In genomic region chr2:112818094-112818902, GRCh38 we compare ENCODE assay signal across 25 cellular contexts. TPM values are rescaled to one million over a fixed set of nuclear protein-coding genes. Genes with fewer than 3 reads are reported as not detected.
DNase-seq lines count a peak whose midpoint lies in the region; ATAC-seq and TF ChIP-seq lines count a peak whose summit lies in the region.
"Had no signal": no experiment of that assay in that cellular context is flagged by ENCODE, and none has a peak within 500 bp of the region (broad histone marks: within the 10 kb centered on the region; RNA-seq: fewer than 3 reads in every experiment).

No MANE protein-coding gene starts in this region.

- intact Hi-C loops in left ventricle myocardium superior (cut with micrococcal nuclease): no loop called here
- intact Hi-C loops in cardiac septum (cut with DNase I): no loop called here
- intact Hi-C loops in upper lobe of right lung (cut with DNase I): no loop called here
- intact Hi-C loops in sigmoid colon (cut with DNase I): no loop called here

- H3K27me3 ChIP-seq in upper lobe of right lung: no peaks in the 10 kb centered on the region
- H3K27me3 ChIP-seq in sigmoid colon: no peaks in the 10 kb centered on the region
- H3K27me3 ChIP-seq: suprapubic skin had no signal

- H3K4me1 ChIP-seq in upper lobe of right lung: no peaks in the 10 kb centered on the region
- peaks cover 0 to 1% (median under 1%) of the 10 kb centered on the region in 4 donors for H3K4me1 ChIP-seq in sigmoid colon

- TF ChIP-seq CTCF in choroid plexus epithelial cell (conservative IDR thresholded peaks at IDR 0.05; ENCODE audit: low read depth, low read length) (no peak), upper lobe of right lung (IDR thresholded peaks at IDR 0.05) (no peak), sigmoid colon (IDR thresholded peaks at IDR 0.05) (no peak), progenitor cell of endocrine pancreas (IDR thresholded peaks at IDR 0.05; ENCODE audit: unreplicated experiment) (no peak)

- no peaks in the 10 kb centered on the region for H3K9me3 Mint-ChIP-seq in progenitor cell of endocrine pancreas (ENCODE audit: low read depth)
- H3K9me3 Mint-ChIP-seq: central memory CD8-positive, alpha-beta T cell had no signal

- peaks cover 14% of the 10 kb centered on the region for H3K4me1 Mint-ChIP-seq in progenitor cell of endocrine pancreas (ENCODE audit: low read depth)

- no peak overlapping the region for H3K27ac Mint-ChIP-seq in progenitor cell of endocrine pancreas
- H3K27ac Mint-ChIP-seq: activated CD4-positive, alpha-beta T cell treated with anti-CD3 and anti-CD28 coated beads, Interleukin-2, amount 10 ng/mL, durations not matched to agents 7 days and 5 days had no signal

- ATAC-seq in left ventricle myocardium superior: peak; percentile 32
- peak; percentile 81 for ATAC-seq in left lobe of liver
- ATAC-seq in upper lobe of right lung: peak; percentile 64
- no peak for ATAC-seq in HG03439 (IDR thresholded peaks at IDR 0.05; ENCODE audit: unreplicated experiment)

- peaks cover 62% of the 10 kb centered on the region for H3K27me3 Mint-ChIP-seq in progenitor cell of endocrine pancreas
- H3K27me3 Mint-ChIP-seq: activated CD4-positive, alpha-beta T cell treated with anti-CD3 and anti-CD28 coated beads, Interleukin-2, amount 10 ng/mL, durations not matched to agents 7 days and 5 days; central memory CD8-positive, alpha-beta T cell had no signal

- no peak overlapping the region for H3K4me3 Mint-ChIP-seq in progenitor cell of endocrine pancreas (ENCODE audit: low read depth)
- H3K4me3 Mint-ChIP-seq: activated CD4-positive, alpha-beta T cell treated with anti-CD3 and anti-CD28 coated beads, Interleukin-2, amount 10 ng/mL, durations not matched to agents 7 days and 5 days; central memory CD8-positive, alpha-beta T cell had no signal

- TF ChIP-seq EP300 in sigmoid colon (IDR thresholded peaks at IDR 0.05): no peak

- H3K4me3 ChIP-seq in choroid plexus epithelial cell (ENCODE audit: low read depth, low read length) (no peak overlapping the region), upper lobe of right lung (no peak overlapping the region), sigmoid colon (no peak overlapping the region)
- H3K4me3 ChIP-seq: GM23248, PC-9, SK-N-MC, suprapubic skin had no signal

- H3K36me3 ChIP-seq in upper lobe of right lung: no peaks in the 10 kb centered on the region
- no peaks in the 10 kb centered on the region for H3K36me3 ChIP-seq in sigmoid colon
- H3K36me3 ChIP-seq: suprapubic skin had no signal

- H3K9me3 ChIP-seq in upper lobe of right lung (no peaks in the 10 kb centered on the region), sigmoid colon (no peaks in the 10 kb centered on the region)
- H3K9me3 ChIP-seq: suprapubic skin had no signal

- 82 to 85% methylated on average over 3 of the region's 3 CpGs for WGBS in sigmoid colon, 2 donors

- DNase-seq in left ventricle myocardium superior (no peak), cardiac septum (ENCODE audit: low spot score) (no peak), choroid plexus epithelial cell (ENCODE audit: low read depth) (peak; percentile 73), left lobe of liver (ENCODE audit: low spot score) (peak; percentile 84), upper lobe of right lung (no peak), sigmoid colon (no peak), progenitor cell of endocrine pancreas (ENCODE audit: low spot score, unreplicated experiment) (no peak)
- DNase-seq: activated CD4-positive, alpha-beta T cell treated with anti-CD3 and anti-CD28 coated beads, Interleukin-2, amount 10 ng/mL, durations not matched to agents 7 days and 5 days; activated CD8-positive, alpha-beta memory T cell treated with anti-CD3 and anti-CD28 coated beads, Interleukin-2, amount 50 U/mL, for 4 hours; activated gamma-delta T cell; amniotic stem cell; effector CD8-positive, alpha-beta T cell; GDM1; GM23248; hippocampal formation; NCI-H1694; NCI-H774; PC-9 had no signal

- no peaks in the 10 kb centered on the region for H3K36me3 Mint-ChIP-seq in progenitor cell of endocrine pancreas (ENCODE audit: insufficient read depth)

- no peak overlapping the region for H3K27ac ChIP-seq in upper lobe of right lung
- no peak overlapping the region for H3K27ac ChIP-seq in sigmoid colon
- H3K27ac ChIP-seq: C4-2B, GM23248, PC-9, SK-N-MC, suprapubic skin had no signal

- TF ChIP-seq POLR2A in sigmoid colon (IDR thresholded peaks at IDR 0.05): no peak

RNA-seq across cellular contexts. Expression of gene IL1B, which starts 18.3 kb away (rescaled TPM):
- total RNA-seq in left ventricle myocardium superior: 0.37 TPM
- 0.48 TPM for total RNA-seq in cardiac septum
- not detected for total RNA-seq in left lobe of liver
- total RNA-seq in upper lobe of right lung: 11.5 TPM
- total RNA-seq in sigmoid colon: 1 to 10 TPM in 1 of 4 donors, under 1 TPM in 2, not detected in 1; 0.55 to 3.8 (median 0.66) TPM
- 10 to 100 TPM in 1 of 3 donors, 1 to 10 TPM in 2; 6.0 to 32.4 (median 8.5) TPM for polyA plus RNA-seq in sigmoid colon
- total RNA-seq in progenitor cell of endocrine pancreas: not detected in 2 replicates
- total RNA-seq: activated CD4-positive, alpha-beta T cell treated with anti-CD3 and anti-CD28 coated beads, Interleukin-2, amount 10 ng/mL, durations not matched to agents 7 days and 5 days had no signal
- polyA plus RNA-seq: neural cell had no signal

RNA-seq across cellular contexts. Expression of gene IL1A, which starts 34.0 kb away (rescaled TPM):
- total RNA-seq in left ventricle myocardium superior: not detected
- not detected for total RNA-seq in cardiac septum
- not detected for total RNA-seq in left lobe of liver
- total RNA-seq in upper lobe of right lung: 1.9 TPM
- total RNA-seq in sigmoid colon: not detected
- polyA plus RNA-seq in sigmoid colon: under 1 TPM in 2 of 3 donors, not detected in 1; 0.46 to 0.73 TPM
- total RNA-seq in progenitor cell of endocrine pancreas: 0.12 TPM in 1 of 2 replicates, not detected in the other
- total RNA-seq: mesenteric fat pad had no signal
- polyA plus RNA-seq: GM23248 had no signal

RNA-seq across cellular contexts. Expression of gene CKAP2L, which starts 53.9 kb away (rescaled TPM):
- 0.10 TPM for total RNA-seq in left ventricle myocardium superior
- 0.30 TPM for total RNA-seq in cardiac septum
- total RNA-seq in left lobe of liver: 0.08 TPM
- total RNA-seq in upper lobe of right lung: 0.46 TPM
- under 1 TPM in 2 of 4 donors, not detected in 2; 0.28 to 0.54 TPM for total RNA-seq in sigmoid colon
- polyA plus RNA-seq in sigmoid colon: 1 to 10 TPM in 2 of 3 donors, under 1 TPM in 1; under 0.01 to 3.0 (median 2.3) TPM
- 10.3 and 11.5 TPM in 2 replicates for total RNA-seq in progenitor cell of endocrine pancreas
- total RNA-seq: mesenteric fat pad had no signal

Comparison
In these comparisons a context has a peak if more than half of its experiments do, and no peak if none do; other contexts are left out.
1. DNase-seq: peak in choroid plexus epithelial cell (single experiment) and left lobe of liver (single experiment); none in left ventricle myocardium superior (single experiment), cardiac septum (single experiment), upper lobe of right lung (single experiment), sigmoid colon (single experiment) and progenitor cell of endocrine pancreas (single experiment).